ENCODE assay signal across 12 cellular contexts in genomic region chr14:44798386-44799242, GRCh38.
"Had no signal": no experiment of that assay in that cellular context is flagged by ENCODE, and none has a peak within 500 bp of the region (broad histone marks: within the 10 kb centered on the region; RNA-seq: fewer than 3 reads in every experiment).

No MANE protein-coding gene starts in this region.

- H3K9me3 ChIP-seq: tibial nerve had no signal

- H3K36me3 ChIP-seq: cardiac muscle cell, tibial nerve had no signal

- H3K9me3 Mint-ChIP-seq: activated T-helper 17 cell treated with anti-CD3 and anti-CD28 coated beads, Interleukin-2, amount 50 U/mL, for 72 hours; stimulated activated effector memory CD8-positive, alpha-beta T cell treated with anti-CD3 and anti-CD28 coated beads, Interleukin-12 subunit alpha, Interleukin-12 subunit beta, amount 100 ng/mL, for 72 hours; T-cell had no signal

- H3K4me1 Mint-ChIP-seq: activated naive CD4-positive, alpha-beta T cell treated with anti-CD3 and anti-CD28 coated beads, Interleukin-2, amount 10 ng/mL, durations not matched to agents 7 days and 5 days; activated T-helper 17 cell treated with anti-CD3 and anti-CD28 coated beads, Interleukin-2, amount 50 U/mL, for 72 hours; naive thymus-derived CD4-positive, alpha-beta T cell; stimulated activated effector memory CD8-positive, alpha-beta T cell treated with anti-CD3 and anti-CD28 coated beads, Interleukin-12 subunit alpha, Interleukin-12 subunit beta, amount 100 ng/mL, for 72 hours; T-cell had no signal

- H3K4me3 ChIP-seq: cardiac muscle cell had no signal

- H3K36me3 Mint-ChIP-seq: activated naive CD4-positive, alpha-beta T cell treated with anti-CD3 and anti-CD28 coated beads, Interleukin-2, amount 10 ng/mL, durations not matched to agents 7 days and 5 days; naive thymus-derived CD4-positive, alpha-beta T cell; stimulated activated effector memory CD8-positive, alpha-beta T cell treated with anti-CD3 and anti-CD28 coated beads, Interleukin-12 subunit alpha, Interleukin-12 subunit beta, amount 100 ng/mL, for 72 hours; T-cell had no signal

- ATAC-seq: activated T-helper 17 cell treated with anti-CD3 and anti-CD28 coated beads, Interleukin-2, amount 50 U/mL, for 72 hours; esophagus mucosa; naive thymus-derived CD4-positive, alpha-beta T cell; stimulated activated effector memory CD8-positive, alpha-beta T cell treated with anti-CD3 and anti-CD28 coated beads, Interleukin-12 subunit alpha, Interleukin-12 subunit beta, amount 100 ng/mL, for 72 hours; T-cell had no signal

- H3K27ac Mint-ChIP-seq: activated naive CD4-positive, alpha-beta T cell treated with anti-CD3 and anti-CD28 coated beads, Interleukin-2, amount 10 ng/mL, durations not matched to agents 7 days and 5 days; activated T-helper 17 cell treated with anti-CD3 and anti-CD28 coated beads, Interleukin-2, amount 50 U/mL, for 72 hours; naive thymus-derived CD4-positive, alpha-beta T cell; stimulated activated effector memory CD8-positive, alpha-beta T cell treated with anti-CD3 and anti-CD28 coated beads, Interleukin-12 subunit alpha, Interleukin-12 subunit beta, amount 100 ng/mL, for 72 hours; T-cell had no signal

- H3K27ac ChIP-seq: cardiac muscle cell, tibial nerve had no signal

- H3K27me3 ChIP-seq: cardiac muscle cell, tibial nerve had no signal

- H3K4me3 Mint-ChIP-seq: activated naive CD4-positive, alpha-beta T cell treated with anti-CD3 and anti-CD28 coated beads, Interleukin-2, amount 10 ng/mL, durations not matched to agents 7 days and 5 days; activated T-helper 17 cell treated with anti-CD3 and anti-CD28 coated beads, Interleukin-2, amount 50 U/mL, for 72 hours; naive thymus-derived CD4-positive, alpha-beta T cell; stimulated activated effector memory CD8-positive, alpha-beta T cell treated with anti-CD3 and anti-CD28 coated beads, Interleukin-12 subunit alpha, Interleukin-12 subunit beta, amount 100 ng/mL, for 72 hours; T-cell had no signal

- DNase-seq: activated naive CD4-positive, alpha-beta T cell treated with anti-CD3 and anti-CD28 coated beads, Interleukin-2, amount 10 ng/mL, durations not matched to agents 7 days and 5 days; activated T-cell treated with anti-CD3 and anti-CD28 coated beads for 4 hours; hypothalamus; mammary epithelial cell; naive thymus-derived CD4-positive, alpha-beta T cell; T-cell; T-helper 9 cell had no signal
